ENCODE assay signal across 16 cellular contexts in genomic region chr11:20155683-20156279, GRCh38. TPM values are rescaled to one million over a fixed set of nuclear protein-coding genes. Genes with fewer than 3 reads are reported as not detected.
A peak's percentile ranks its signal among the peaks of the same experiment; 100 is the strongest.
DNase-seq lines count a peak whose midpoint lies in the region; ATAC-seq, FAIRE-seq and TF ChIP-seq lines count a peak whose summit lies in the region.
"Had no signal": no experiment of that assay in that cellular context is flagged by ENCODE, and none has a peak within 500 bp of the region (broad histone marks: within the 10 kb centered on the region; RNA-seq: fewer than 3 reads in every experiment).

No MANE protein-coding gene starts in this region.

- no peak for ATAC-seq in GM19035 (IDR thresholded peaks at IDR 0.05; ENCODE audit: unreplicated experiment)
- ATAC-seq: esophagus mucosa had no signal

- no peak overlapping the region for H2BK12ac ChIP-seq in H1 (ENCODE audit: low read depth, low read length)

- H3K4me3 ChIP-seq in HUES64 (ENCODE audit: low read length) (peak overlapping the region; percentile 58), H1 (ENCODE audit: extremely low read depth in 1 of 4, insufficient read depth in 2 of 4, low read depth in 3 of 4, low read length in 4 of 4) (peak overlapping the region; percentile 50 to 76 (median 57)), neural progenitor cell (peak overlapping the region; percentile 65)

- H2AK5ac ChIP-seq in H1 (ENCODE audit: low read depth, low read length): no peak overlapping the region

- H3K27ac ChIP-seq in HUES64 (ENCODE audit: low read depth, low read length): no peak overlapping the region
- no peak overlapping the region for H3K27ac ChIP-seq in H1 (ENCODE audit: low read depth, low read length)
- no peak overlapping the region for H3K27ac ChIP-seq in neural progenitor cell

- no peaks in the 10 kb centered on the region for H3K9me3 ChIP-seq in HUES64 (ENCODE audit: insufficient read depth, low read depth, low read length)
- H3K9me3 ChIP-seq in H1 (ENCODE audit: insufficient read depth in 2 of 2, low read depth in 1 of 2, low read length in 1 of 2): no peaks in the 10 kb centered on the region
- no peaks in the 10 kb centered on the region for H3K9me3 ChIP-seq in neural progenitor cell (ENCODE audit: low read depth)

- peaks cover 37% of the 10 kb centered on the region for H3K4me1 Mint-ChIP-seq in neural progenitor cell
- H3K4me1 Mint-ChIP-seq in HFFc6 (ENCODE audit: low read depth): 0 out of 2 replicates have a peak, but pooled peaks cover 8% of the 10 kb centered on the region

- TF ChIP-seq RAD21 in H1 (IDR thresholded peaks at IDR 0.05 in 1 of 2, conservative IDR thresholded peaks at IDR 0.05 in 1 of 2; ENCODE audit: low read depth in 2 of 2, low read length in 2 of 2): no peak

- H4K8ac ChIP-seq in H1 (ENCODE audit: extremely low read depth, insufficient read depth, low read length): no peak overlapping the region; the same call in 1 of the 2 replicates

- no peak overlapping the region for H3K14ac ChIP-seq in H1 (ENCODE audit: insufficient read length)

- H3K36me3 ChIP-seq in HUES64 (ENCODE audit: insufficient read depth, low read length) (no peaks in the 10 kb centered on the region), H1 (ENCODE audit: control insufficient read depth in 2 of 4, insufficient read depth in 4 of 4, low read length in 3 of 4) (no peaks in the 10 kb centered on the region), neural progenitor cell (peaks cover 5% of the 10 kb centered on the region)

- H2BK5ac ChIP-seq in H1 (ENCODE audit: low read depth, low read length): no peak overlapping the region

- H4K91ac ChIP-seq in H1 (replicated peaks; ENCODE audit: insufficient read length, low read length): no peak overlapping the region

- H4K20me1 ChIP-seq in H1 (replicated peaks in 1 of 2; ENCODE audit: control insufficient read depth in 1 of 2, insufficient read depth in 2 of 2, low read length in 2 of 2) (peaks cover 6 to 11% of the 10 kb centered on the region in 2 experiments), neural progenitor cell (ENCODE audit: low read depth) (peaks cover 32% of the 10 kb centered on the region)

- 5% methylated on average over 17 of the region's 19 CpGs for WGBS in HUES64
- WGBS in H1 (ENCODE audit: extremely low coverage in 1 of 2, insufficient coverage in 1 of 2, insufficient read length in 1 of 2, insufficient replicate concordance in 2 of 2, low coverage in 1 of 2, low lambda C conversion rate in 2 of 2, missing lambda C conversion rate in 1 of 2), 2 experiments: 6% methylated on average over 19 of the region's 19 CpGs; no CpG with 5 or more reads in 1 of the 2 experiments

- peak overlapping the region; percentile 63 for H3K4ac ChIP-seq in H1 (replicated peaks; ENCODE audit: insufficient read length, low read depth, low read length)

- no peak overlapping the region for H3K27ac Mint-ChIP-seq in neural progenitor cell
- no peak overlapping the region for H3K27ac Mint-ChIP-seq in HFFc6

- peaks cover 68% of the 10 kb centered on the region for H3F3A ChIP-seq in neural progenitor cell (ENCODE audit: low read depth)

- TF ChIP-seq CTCF in H1 (IDR thresholded peaks at IDR 0.05; ENCODE audit: control extremely low read depth in 1 of 3, insufficient read depth in 1 of 3, low read depth in 1 of 3, low read length in 3 of 3): no peak
- peak; percentile 9 for TF ChIP-seq CTCF in neural progenitor cell (IDR thresholded peaks at IDR 0.05)
- no peak for TF ChIP-seq CTCF in HFFc6 (IDR thresholded peaks at IDR 0.05)

- H3K79me2 ChIP-seq in H1 (ENCODE audit: control insufficient read depth in 1 of 2, insufficient read depth in 2 of 2, low read length in 2 of 2) (no peaks in the 10 kb centered on the region), neural progenitor cell (ENCODE audit: low read depth) (peaks cover 9% of the 10 kb centered on the region)

- no peak overlapping the region for H3K23ac ChIP-seq in H1 (ENCODE audit: insufficient read length)

- FAIRE-seq in H1 (lab: Jason Lieb, UNC): no peak
- FAIRE-seq: kidney had no signal

- TF ChIP-seq EP300 in H1 (IDR thresholded peaks at IDR 0.05; ENCODE audit: borderline replicate concordance in 1 of 2, low read depth in 2 of 2, low read length in 2 of 2): no peak

- H2BK15ac ChIP-seq in H1 (ENCODE audit: low read length): no peak overlapping the region

- H3K36me3 Mint-ChIP-seq in neural progenitor cell (peaks cover 3% of the 10 kb centered on the region), HFFc6 (ENCODE audit: low read depth) (peaks cover 14% of the 10 kb centered on the region)

- DNase-seq in NCI-H1092 treated with DMSO at 0.1 percent for 48 hours (lab: John Stamatoyannopoulos, UW) (peak; percentile 45), NCI-H1092 (lab: John Stamatoyannopoulos, UW) (no peak), H1 (ENCODE audit: low read depth in 1 of 2, low spot score in 2 of 2) (no peak), neural progenitor cell (ENCODE audit: low spot score) (peak; percentile 44), HFFc6 (no peak), C1 segment of cervical spinal cord (lab: John Stamatoyannopoulos, UW) (no peak)
- DNase-seq: kidney, NCI-H446 treated with DMSO at 0.1 percent for 48 hours, SHP77 treated with DMSO at 0.1 percent for 48 hours had no signal

- TF ChIP-seq POLR2A in H1 (IDR thresholded peaks at IDR 0.05; ENCODE audit: control extremely low read depth in 1 of 2, low read depth in 2 of 2, low read length in 2 of 2): no peak

- H3K56ac ChIP-seq in H1 (replicated peaks; ENCODE audit: insufficient read length, low read depth, low read length): no peak overlapping the region

- H2BK120ac ChIP-seq in H1 (replicated peaks; ENCODE audit: low read depth, low read length): no peak overlapping the region

- H3K4me1 ChIP-seq in HUES64 (ENCODE audit: insufficient read depth, low read length) (peaks cover 43% of the 10 kb centered on the region), H1 (replicated peaks in 1 of 4; ENCODE audit: control insufficient read depth in 3 of 4, insufficient read depth in 4 of 4, low read length in 3 of 4) (peaks cover 5 to 36% (median 20%) of the 10 kb centered on the region in 4 experiments), neural progenitor cell (peaks cover 57% of the 10 kb centered on the region)

- H3K4me2 ChIP-seq in H1 (ENCODE audit: insufficient read depth in 1 of 2, low read depth in 2 of 2, low read length in 2 of 2): peak overlapping the region; percentile 78 to 89
- peak overlapping the region; percentile 96 for H3K4me2 ChIP-seq in neural progenitor cell

- H3K4me3 Mint-ChIP-seq in neural progenitor cell: peak overlapping the region; percentile 81
- H3K4me3 Mint-ChIP-seq in HFFc6: no peak overlapping the region

- H3K27me3 Mint-ChIP-seq in neural progenitor cell (ENCODE audit: insufficient read depth, low read depth) (peaks cover 63% of the 10 kb centered on the region), HFFc6 (ENCODE audit: insufficient read depth) (peaks cover 45% of the 10 kb centered on the region)

- peak overlapping the region; percentile 38; the same call in 1 of the 2 replicates for H3K18ac ChIP-seq in H1 (ENCODE audit: extremely low read depth, low read length)

- H3K27me3 ChIP-seq in HUES64 (ENCODE audit: insufficient read depth, low read length) (peaks cover 79% of the 10 kb centered on the region), H1 (replicated peaks in 1 of 4; ENCODE audit: control insufficient read depth in 3 of 4, extremely low read depth in 1 of 4, insufficient read depth in 3 of 4, low read length in 3 of 4) (peaks cover 36 to 63% (median 60%) of the 10 kb centered on the region in 4 experiments), neural progenitor cell (peaks cover 57% of the 10 kb centered on the region)

- H3K79me1 ChIP-seq in H1 (ENCODE audit: low read depth, low read length): no peaks in the 10 kb centered on the region

- POLR2A ChIA-PET in H1 (lab: Charles Lee; ENCODE audit: partially characterized antibody): interaction anchor here (0.6 to 1.0 kb wide), 2 partner anchors 28 to 114 kb away, joined by 3 to 4 read pairs; no protein-coding TSS in a partner anchor

- peaks cover 16% of the 10 kb centered on the region; the same call in 1 of the 2 replicates for H3K23me2 ChIP-seq in H1 (ENCODE audit: low read depth, low read length)

- no peak overlapping the region for H2BK20ac ChIP-seq in H1 (ENCODE audit: low read length)

- CTCF ChIA-PET in H1 (lab: Charles Lee; ENCODE audit: partially characterized antibody): interaction anchor here (0.6 to 3.5 kb wide), 12 partner anchors 8 to 478 kb away, joined by 3 to 33 read pairs (median 4); no protein-coding TSS in a partner anchor

- H4K5ac ChIP-seq in H1 (ENCODE audit: insufficient read length, low read depth, low read length): no peak overlapping the region

- H2AFZ ChIP-seq in H1 (ENCODE audit: low read length) (no peak overlapping the region; the same call in 1 of the 2 replicates), neural progenitor cell (replicated peaks) (peak overlapping the region; percentile 83)

- H3K9me3 Mint-ChIP-seq in neural progenitor cell (peaks cover 7% of the 10 kb centered on the region), HFFc6 (peaks cover 10% of the 10 kb centered on the region)

- H3K9ac ChIP-seq in HUES64 (ENCODE audit: low read depth, low read length) (peak overlapping the region; percentile 18; the same call in 1 of the 2 replicates), H1 (replicated peaks in 1 of 4; ENCODE audit: extremely low read depth in 1 of 4, low read depth in 3 of 4, low read length in 3 of 4) (no peak overlapping the region; a peak in 2 of 7 replicates), neural progenitor cell (no peak overlapping the region)

TF ChIP-seq in H1, 55 proteins besides CTCF, POLR2A, EP300 and RAD21 (continues in another document):
- TF ChIP-seq NRF1 (IDR thresholded peaks at IDR 0.05; ENCODE audit: low read depth, low read length) (no peak), MAX (IDR thresholded peaks at IDR 0.05) (no peak), SIN3A (conservative IDR thresholded peaks at IDR 0.05 in 1 of 2, IDR thresholded peaks at IDR 0.05 in 1 of 2; ENCODE audit: low read depth in 1 of 2, low read length in 2 of 2) (0 out of 4 replicates have a peak, but pooled peaks of 1 of the 2 experiments have one; percentile 2)

RNA-seq across cellular contexts. Expression of gene DBX1, which starts 4.5 kb away (rescaled TPM):
- 0.60 TPM for polyA plus RNA-seq in HUES64 (2013, experiment 1 of 2)
- polyA plus RNA-seq in HUES64 (2013, experiment 2 of 2): 1.2 TPM
- total RNA-seq in H1 (2021; fragmentation: NEBNext Ultra II Directional; extraction: Animal tissue kit (Norgen Biotek cat#: 25700)): not detected in 2 replicates
- 0.05 TPM in 1 of 2 replicates, not detected in the other for polyA plus RNA-seq in H1 (2011; rRNA removed)
- 0.09 TPM for polyA plus RNA-seq in H1 (2011; cell fraction: cytosol; rRNA removed)
- polyA plus RNA-seq in H1 (2011; cell fraction: nucleus; rRNA removed): not detected
- polyA plus RNA-seq in H1 (2012, experiment 1 of 2): 0.19 TPM in 1 of 4 replicates, not detected in the others
- polyA plus RNA-seq in H1 (2012, experiment 2 of 2): not detected
- polyA plus RNA-seq in H1 (2013, experiment 1 of 2): 0.04 TPM
- polyA plus RNA-seq in H1 (2013, experiment 2 of 2): not detected
- not detected in 2 replicates for polyA minus RNA-seq in H1 (2011; rRNA and poly(A)+ RNA removed)
- polyA minus RNA-seq in H1 (2011; cell fraction: cytosol; rRNA and poly(A)+ RNA removed): not detected
- polyA minus RNA-seq in H1 (2011; cell fraction: nucleus; rRNA and poly(A)+ RNA removed): not detected
- 0.43 and 5.3 TPM in 2 replicates for total RNA-seq in neural progenitor cell (ENCODE audit: low replicate concordance)
- total RNA-seq in HFFc6 (2021; fragmentation: NEBNext Ultra II Directional; extraction: Animal tissue kit (Norgen Biotek cat#: 25700)): not detected
- total RNA-seq: A172, Daoy, esophagus mucosa, kidney, posterior vena cava, ureter had no signal

Comparison
In these comparisons a context has a peak if more than half of its experiments do, and no peak if none do; other contexts are left out.
1. DNase-seq: peak in NCI-H1092 treated with DMSO at 0.1 percent for 48 hours (single experiment) and neural progenitor cell (single experiment); none in NCI-H1092 (single experiment), H1 (0 of 2), HFFc6 (single experiment) and C1 segment of cervical spinal cord (0 of 14).
2. Peak in every context shown above with its lines, with median percentiles within 50 percentile points of each other: H3K4me3 ChIP-seq.